In genomic region chr9:129109952-129110739, GRCh38 we compare ENCODE assay signal across 1 cellular context.
TF ChIP-seq lines count a peak whose summit lies in the region.

No MANE protein-coding gene starts in this region.

TF ChIP-seq in HepG2, 621 proteins besides CTCF, POLR2A, EP300 and RAD21 (continued from another document and continues in another):
- TF ChIP-seq, protein P1, sequence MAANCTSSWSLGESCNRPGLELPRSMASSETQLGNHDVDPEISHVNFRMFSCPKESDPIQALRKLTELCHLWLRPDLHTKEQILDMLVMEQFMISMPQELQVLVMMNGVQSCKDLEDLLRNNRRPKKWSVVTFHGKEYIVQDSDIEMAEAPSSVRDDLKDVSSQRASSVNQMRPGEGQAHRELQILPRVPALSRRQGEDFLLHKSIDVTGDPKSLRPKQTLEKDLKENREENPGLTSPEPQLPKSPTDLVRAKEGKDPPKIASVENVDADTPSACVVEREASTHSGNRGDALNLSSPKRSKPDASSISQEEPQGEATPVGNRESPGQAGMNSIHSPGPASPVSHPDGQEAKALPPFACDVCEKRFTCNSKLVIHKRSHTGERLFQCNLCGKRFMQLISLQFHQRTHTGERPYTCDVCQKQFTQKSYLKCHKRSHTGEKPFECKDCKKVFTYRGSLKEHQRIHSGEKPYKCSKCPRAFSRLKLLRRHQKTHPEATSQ (CRISPR knock-in tag; IDR thresholded peaks at IDR 0.05; ENCODE audit: borderline replicate concordance): peak; percentile 100
- TF ChIP-seq ZNF800 (CRISPR knock-in tag; IDR thresholded peaks at IDR 0.05): 0 out of 2 replicates have a peak, but pooled peaks have one; percentile 42
- TF ChIP-seq ETV6 (CRISPR knock-in tag; conservative IDR thresholded peaks at IDR 0.05): peak; percentile 38; the same call in 1 of the 2 replicates
- TF ChIP-seq, protein P2, sequence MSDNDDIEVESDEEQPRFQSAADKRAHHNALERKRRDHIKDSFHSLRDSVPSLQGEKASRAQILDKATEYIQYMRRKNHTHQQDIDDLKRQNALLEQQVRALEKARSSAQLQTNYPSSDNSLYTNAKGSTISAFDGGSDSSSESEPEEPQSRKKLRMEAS (IDR thresholded peaks at IDR 0.05): peak; percentile 30; the same call in 1 of the 2 replicates
- TF ChIP-seq MXD4 (CRISPR knock-in tag; IDR thresholded peaks at IDR 0.05): 0 out of 2 replicates have a peak, but pooled peaks have one; percentile 19
- TF ChIP-seq ZBTB2 (CRISPR knock-in tag; IDR thresholded peaks at IDR 0.05; ENCODE audit: low read depth): peak; percentile 93
- no peak for TF ChIP-seq KLF15 (CRISPR knock-in tag; IDR thresholded peaks at IDR 0.05; ENCODE audit: borderline replicate concordance)
- TF ChIP-seq, protein P3, sequence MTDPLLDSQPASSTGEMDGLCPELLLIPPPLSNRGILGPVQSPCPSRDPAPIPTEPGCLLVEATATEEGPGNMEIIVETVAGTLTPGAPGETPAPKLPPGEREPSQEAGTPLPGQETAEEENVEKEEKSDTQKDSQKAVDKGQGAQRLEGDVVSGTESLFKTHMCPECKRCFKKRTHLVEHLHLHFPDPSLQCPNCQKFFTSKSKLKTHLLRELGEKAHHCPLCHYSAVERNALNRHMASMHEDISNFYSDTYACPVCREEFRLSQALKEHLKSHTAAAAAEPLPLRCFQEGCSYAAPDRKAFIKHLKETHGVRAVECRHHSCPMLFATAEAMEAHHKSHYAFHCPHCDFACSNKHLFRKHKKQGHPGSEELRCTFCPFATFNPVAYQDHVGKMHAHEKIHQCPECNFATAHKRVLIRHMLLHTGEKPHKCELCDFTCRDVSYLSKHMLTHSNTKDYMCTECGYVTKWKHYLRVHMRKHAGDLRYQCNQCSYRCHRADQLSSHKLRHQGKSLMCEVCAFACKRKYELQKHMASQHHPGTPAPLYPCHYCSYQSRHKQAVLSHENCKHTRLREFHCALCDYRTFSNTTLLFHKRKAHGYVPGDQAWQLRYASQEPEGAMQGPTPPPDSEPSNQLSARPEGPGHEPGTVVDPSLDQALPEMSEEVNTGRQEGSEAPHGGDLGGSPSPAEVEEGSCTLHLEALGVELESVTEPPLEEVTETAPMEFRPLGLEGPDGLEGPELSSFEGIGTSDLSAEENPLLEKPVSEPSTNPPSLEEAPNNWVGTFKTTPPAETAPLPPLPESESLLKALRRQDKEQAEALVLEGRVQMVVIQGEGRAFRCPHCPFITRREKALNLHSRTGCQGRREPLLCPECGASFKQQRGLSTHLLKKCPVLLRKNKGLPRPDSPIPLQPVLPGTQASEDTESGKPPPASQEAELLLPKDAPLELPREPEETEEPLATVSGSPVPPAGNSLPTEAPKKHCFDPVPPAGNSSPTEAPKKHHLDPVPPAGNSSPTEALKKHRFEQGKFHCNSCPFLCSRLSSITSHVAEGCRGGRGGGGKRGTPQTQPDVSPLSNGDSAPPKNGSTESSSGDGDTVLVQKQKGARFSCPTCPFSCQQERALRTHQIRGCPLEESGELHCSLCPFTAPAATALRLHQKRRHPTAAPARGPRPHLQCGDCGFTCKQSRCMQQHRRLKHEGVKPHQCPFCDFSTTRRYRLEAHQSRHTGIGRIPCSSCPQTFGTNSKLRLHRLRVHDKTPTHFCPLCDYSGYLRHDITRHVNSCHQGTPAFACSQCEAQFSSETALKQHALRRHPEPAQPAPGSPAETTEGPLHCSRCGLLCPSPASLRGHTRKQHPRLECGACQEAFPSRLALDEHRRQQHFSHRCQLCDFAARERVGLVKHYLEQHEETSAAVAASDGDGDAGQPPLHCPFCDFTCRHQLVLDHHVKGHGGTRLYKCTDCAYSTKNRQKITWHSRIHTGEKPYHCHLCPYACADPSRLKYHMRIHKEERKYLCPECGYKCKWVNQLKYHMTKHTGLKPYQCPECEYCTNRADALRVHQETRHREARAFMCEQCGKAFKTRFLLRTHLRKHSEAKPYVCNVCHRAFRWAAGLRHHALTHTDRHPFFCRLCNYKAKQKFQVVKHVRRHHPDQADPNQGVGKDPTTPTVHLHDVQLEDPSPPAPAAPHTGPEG (CRISPR knock-in tag; IDR thresholded peaks at IDR 0.05): peak; percentile 4; the same call in 1 of the 2 replicates
- no peak for TF ChIP-seq RFX3 (CRISPR knock-in tag; IDR thresholded peaks at IDR 0.05)
- TF ChIP-seq THAP11 (CRISPR knock-in tag; IDR thresholded peaks at IDR 0.05): peak; percentile 29; the same call in 1 of the 2 replicates
- peak; percentile 32; the same call in 1 of the 2 replicates for TF ChIP-seq MEIS2 (CRISPR knock-in tag; IDR thresholded peaks at IDR 0.05)
- 0 out of 2 replicates have a peak, but pooled peaks have one; percentile 18 for TF ChIP-seq ZNF567 (CRISPR knock-in tag; IDR thresholded peaks at IDR 0.05; ENCODE audit: borderline replicate concordance)
- TF ChIP-seq, protein P4, sequence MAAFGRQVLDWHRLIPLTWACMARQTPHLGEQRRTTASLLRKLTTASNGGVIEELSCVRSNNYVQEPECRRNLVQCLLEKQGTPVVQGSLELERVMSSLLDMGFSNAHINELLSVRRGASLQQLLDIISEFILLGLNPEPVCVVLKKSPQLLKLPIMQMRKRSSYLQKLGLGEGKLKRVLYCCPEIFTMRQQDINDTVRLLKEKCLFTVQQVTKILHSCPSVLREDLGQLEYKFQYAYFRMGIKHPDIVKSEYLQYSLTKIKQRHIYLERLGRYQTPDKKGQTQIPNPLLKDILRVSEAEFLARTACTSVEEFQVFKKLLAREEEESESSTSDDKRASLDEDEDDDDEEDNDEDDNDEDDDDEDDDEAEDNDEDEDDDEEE (CRISPR knock-in tag; IDR thresholded peaks at IDR 0.05): peak; percentile 79
- TF ChIP-seq SKI (IDR thresholded peaks at IDR 0.05; ENCODE audit: partially characterized antibody): peak; percentile 78
- TF ChIP-seq ASH2L (IDR thresholded peaks at IDR 0.05; ENCODE audit: insufficient read length, low read depth, low read length): peak; percentile 41
- peak; percentile 48; the same call in 1 of the 2 replicates for TF ChIP-seq ZSCAN12 (CRISPR knock-in tag; IDR thresholded peaks at IDR 0.05)
- 0 out of 2 replicates have a peak, but pooled peaks have one; percentile 42 for TF ChIP-seq FOXO1 (CRISPR knock-in tag; IDR thresholded peaks at IDR 0.05)
- TF ChIP-seq ZNF451 (CRISPR knock-in tag; IDR thresholded peaks at IDR 0.05): peak; percentile 33; the same call in 1 of the 2 replicates
- TF ChIP-seq MIER3 (CRISPR knock-in tag; IDR thresholded peaks at IDR 0.05; ENCODE audit: borderline replicate concordance): peak; percentile 9; the same call in 1 of the 2 replicates
- TF ChIP-seq ZNF879 (CRISPR knock-in tag; IDR thresholded peaks at IDR 0.05): peak; percentile 47; the same call in 1 of the 2 replicates
- peak; percentile 76 for TF ChIP-seq ZSCAN21 (CRISPR knock-in tag; IDR thresholded peaks at IDR 0.05; ENCODE audit: borderline replicate concordance)
- TF ChIP-seq AGO2 (optimal IDR thresholded peaks at IDR 0.05; ENCODE audit: low read depth, low read length): peak; percentile 22
- peak; percentile 92 for TF ChIP-seq ZNF18 (CRISPR knock-in tag; IDR thresholded peaks at IDR 0.05; ENCODE audit: insufficient replicate concordance)
- no peak; the same call in 1 of the 2 replicates for TF ChIP-seq ZNF546 (CRISPR knock-in tag; conservative IDR thresholded peaks at IDR 0.05)
- TF ChIP-seq HIVEP1 (CRISPR knock-in tag; IDR thresholded peaks at IDR 0.05): peak; percentile 27; the same call in 1 of the 2 replicates
- TF ChIP-seq ZNF724P (CRISPR knock-in tag; IDR thresholded peaks at IDR 0.05; ENCODE audit: borderline replicate concordance): 0 out of 2 replicates have a peak, but pooled peaks have one; percentile 48
- TF ChIP-seq KDM3A (CRISPR knock-in tag; IDR thresholded peaks at IDR 0.05; ENCODE audit: low read depth): no peak
- TF ChIP-seq ZNF776 (CRISPR knock-in tag; IDR thresholded peaks at IDR 0.05): peak; percentile 82
- TF ChIP-seq KDM5B (CRISPR knock-in tag; IDR thresholded peaks at IDR 0.05; ENCODE audit: borderline replicate concordance): peak; percentile 81
- TF ChIP-seq SIX4 (CRISPR knock-in tag; IDR thresholded peaks at IDR 0.05): peak; percentile 8; the same call in 1 of the 2 replicates
- TF ChIP-seq ZNF331 (CRISPR knock-in tag; IDR thresholded peaks at IDR 0.05): 0 out of 2 replicates have a peak, but pooled peaks have one; percentile 14
- peak; percentile 22; the same call in 1 of the 2 replicates for TF ChIP-seq HES4 (CRISPR knock-in tag; IDR thresholded peaks at IDR 0.05; ENCODE audit: borderline replicate concordance)
- peak; percentile 11; the same call in 1 of the 2 replicates for TF ChIP-seq STAG1 (CRISPR knock-in tag; IDR thresholded peaks at IDR 0.05)
- TF ChIP-seq HDAC1 (CRISPR knock-in tag; IDR thresholded peaks at IDR 0.05): peak; percentile 88
- peak; percentile 18; the same call in 1 of the 2 replicates for TF ChIP-seq SP5 (CRISPR knock-in tag; IDR thresholded peaks at IDR 0.05; ENCODE audit: borderline replicate concordance, low read depth)
- peak; percentile 60 for TF ChIP-seq SAP130 (CRISPR knock-in tag; IDR thresholded peaks at IDR 0.05; ENCODE audit: low read depth)
- TF ChIP-seq HNRNPL (IDR thresholded peaks at IDR 0.05; ENCODE audit: low read depth, low read length): 0 out of 2 replicates have a peak, but pooled peaks have one; percentile 26
- TF ChIP-seq GTF2F1 (IDR thresholded peaks at IDR 0.05; ENCODE audit: low read length): no peak
- TF ChIP-seq MED1 (CRISPR knock-in tag; IDR thresholded peaks at IDR 0.05): peak; percentile 71
- TF ChIP-seq ISX (CRISPR knock-in tag; conservative IDR thresholded peaks at IDR 0.05): peak; percentile 44; the same call in 1 of the 2 replicates
- peak; percentile 8; the same call in 1 of the 2 replicates for TF ChIP-seq RARA (CRISPR knock-in tag; IDR thresholded peaks at IDR 0.05)
- TF ChIP-seq YY1 (IDR thresholded peaks at IDR 0.05; ENCODE audit: insufficient read depth, insufficient replicate concordance, low read depth, low read length): peak; percentile 63
- no peak for TF ChIP-seq USF2 (IDR thresholded peaks at IDR 0.05; ENCODE audit: low read depth, low read length)
- no peak for TF ChIP-seq USF2 (CRISPR knock-in tag; IDR thresholded peaks at IDR 0.05; ENCODE audit: borderline replicate concordance)
- 0 out of 2 replicates have a peak, but pooled peaks have one; percentile 44 for TF ChIP-seq ZFYVE20 (CRISPR knock-in tag; IDR thresholded peaks at IDR 0.05; ENCODE audit: borderline replicate concordance, low read depth)
- TF ChIP-seq RFXAP (CRISPR knock-in tag; IDR thresholded peaks at IDR 0.05; ENCODE audit: borderline replicate concordance): 0 out of 2 replicates have a peak, but pooled peaks have one; percentile 18
- peak; percentile 86; the same call in 1 of the 2 replicates for TF ChIP-seq MYPOP (CRISPR knock-in tag; IDR thresholded peaks at IDR 0.05)
